In genomic region chr13:112905619-112905989, GRCh38 we compare ENCODE assay signal across 11 cellular contexts.
A peak's percentile ranks its signal among the peaks of the same experiment; 100 is the strongest.
DNase-seq lines count a peak whose midpoint lies in the region; ATAC-seq and TF ChIP-seq lines count a peak whose summit lies in the region.
"Had no signal": no experiment of that assay in that cellular context is flagged by ENCODE, and none has a peak within 500 bp of the region (broad histone marks: within the 10 kb centered on the region; RNA-seq: fewer than 3 reads in every experiment).

No MANE protein-coding gene starts in this region.

- H3K27me3 ChIP-seq in breast epithelium, result no peaks in the 10 kb centered on the region
- no peaks in the 10 kb centered on the region for H3K27me3 ChIP-seq in mammary epithelial cell (ENCODE audit: insufficient read depth, low read length)
- H3K27me3 ChIP-seq in suprapubic skin, result peaks cover 18% of the 10 kb centered on the region

- H3K4me1 ChIP-seq in breast epithelium, result peaks cover 4 to 23% of the 10 kb centered on the region in 2 donors
- no peaks in the 10 kb centered on the region for H3K4me1 ChIP-seq in mammary epithelial cell (ENCODE audit: insufficient read depth, low read length)
- no peaks in the 10 kb centered on the region for H3K4me1 ChIP-seq in suprapubic skin
- H3K4me1 ChIP-seq: A549 had no signal

- DNase-seq in breast epithelium (ENCODE audit: low spot score in 2 of 2) (no peak), mammary epithelial cell (no peak), WTC11 (ENCODE audit: low spot score) (no peak), suprapubic skin (ENCODE audit: low spot score in 2 of 2) (no peak), NCI-H2029 (lab: John Stamatoyannopoulos, UW) (no peak)
- no peak for DNase-seq in stimulated activated effector memory CD8-positive, alpha-beta T cell treated with anti-CD3 and anti-CD28 coated beads, Interleukin-12 subunit alpha, Interleukin-12 subunit beta, amount 100 ng/mL, for 72 hours (ENCODE audit: low spot score in 2 of 2)
- no peak for DNase-seq in natural killer cell treated with Interleukin-12 subunit alpha and Interleukin-12 subunit beta and Interleukin-15 and Interleukin-18, amount 100 ng/mL, for 72 hours (ENCODE audit: low spot score)

- H3K9me3 Mint-ChIP-seq in WTC11 (peaks cover 14% of the 10 kb centered on the region), nephron (peaks cover 4% of the 10 kb centered on the region)
- H3K9me3 Mint-ChIP-seq in stimulated activated effector memory CD8-positive, alpha-beta T cell treated with anti-CD3 and anti-CD28 coated beads, Interleukin-12 subunit alpha, Interleukin-12 subunit beta, amount 100 ng/mL, for 72 hours, result peaks cover 5% of the 10 kb centered on the region
- H3K9me3 Mint-ChIP-seq in natural killer cell treated with Interleukin-12 subunit alpha and Interleukin-12 subunit beta and Interleukin-15 and Interleukin-18, amount 100 ng/mL, for 72 hours, result peaks cover 3% of the 10 kb centered on the region

- dilution Hi-C loops in mammary epithelial cell (cut with HindIII; ENCODE audit: low sequenced_read_pairs), result no loop called here

- no peak overlapping the region for H3K4me2 ChIP-seq in mammary epithelial cell (ENCODE audit: insufficient read depth, low read depth, low read length)
- H3K4me2 ChIP-seq: A549; BLaER1 treated with 17β-estradiol and CSF1 and Interleukin-3, amounts not matched to agents 10 nM and 100 nM had no signal

- H3K27ac ChIP-seq in breast epithelium, result peak overlapping the region; percentile 58 to 67
- H3K27ac ChIP-seq in mammary epithelial cell (ENCODE audit: insufficient read depth, low read depth, low read length), result no peak overlapping the region
- H3K27ac ChIP-seq in suprapubic skin, result peak overlapping the region; percentile 13
- H3K27ac ChIP-seq: A549; BLaER1 treated with 17β-estradiol and CSF1 and Interleukin-3, amounts not matched to agents 10 nM and 100 nM had no signal

- intact Hi-C loops in breast epithelium (cut with DNase I; ENCODE audit: low total_unique reads), result no loop called here
- intact Hi-C loops in mammary epithelial cell (cut with micrococcal nuclease), result no loop called here

- no peak for ATAC-seq in WTC11
- no peak for ATAC-seq in stimulated activated effector memory CD8-positive, alpha-beta T cell treated with anti-CD3 and anti-CD28 coated beads, Interleukin-12 subunit alpha, Interleukin-12 subunit beta, amount 100 ng/mL, for 72 hours
- ATAC-seq in natural killer cell treated with Interleukin-12 subunit alpha and Interleukin-12 subunit beta and Interleukin-15 and Interleukin-18, amount 100 ng/mL, for 72 hours, result no peak
- ATAC-seq: A549, K562 had no signal

- no peaks in the 10 kb centered on the region for H4K20me1 ChIP-seq in mammary epithelial cell (ENCODE audit: insufficient read depth, low read length)

- no peak for TF ChIP-seq POLR2A in breast epithelium (IDR thresholded peaks at IDR 0.05)
- no peak for TF ChIP-seq POLR2A in suprapubic skin (IDR thresholded peaks at IDR 0.05)

- H2AFZ ChIP-seq in mammary epithelial cell (ENCODE audit: low read depth, low read length), result no peak overlapping the region

- no peak for TF ChIP-seq EP300 in suprapubic skin (IDR thresholded peaks at IDR 0.05)

- TF ChIP-seq CTCF in breast epithelium (IDR thresholded peaks at IDR 0.05) (no peak), mammary epithelial cell (conservative IDR thresholded peaks at IDR 0.05 in 1 of 2, IDR thresholded peaks at IDR 0.05 in 1 of 2; ENCODE audit: extremely low read depth in 1 of 2, insufficient read depth in 1 of 2, low read depth in 1 of 2, low read length in 2 of 2) (no peak), WTC11 (IDR thresholded peaks at IDR 0.05) (no peak), nephron (IDR thresholded peaks at IDR 0.05; ENCODE audit: unreplicated experiment in 3 of 3) (no peak), suprapubic skin (IDR thresholded peaks at IDR 0.05) (no peak)

- no peaks in the 10 kb centered on the region for H3K36me3 ChIP-seq in breast epithelium
- H3K36me3 ChIP-seq in mammary epithelial cell (ENCODE audit: insufficient read depth, low read length), result no peaks in the 10 kb centered on the region
- H3K36me3 ChIP-seq in suprapubic skin, result no peaks in the 10 kb centered on the region

- H3K36me3 Mint-ChIP-seq in WTC11 (peaks cover 44% of the 10 kb centered on the region), nephron (ENCODE audit: low read depth) (peaks cover 39% of the 10 kb centered on the region)
- no peaks in the 10 kb centered on the region for H3K36me3 Mint-ChIP-seq in stimulated activated effector memory CD8-positive, alpha-beta T cell treated with anti-CD3 and anti-CD28 coated beads, Interleukin-12 subunit alpha, Interleukin-12 subunit beta, amount 100 ng/mL, for 72 hours
- H3K36me3 Mint-ChIP-seq in natural killer cell treated with Interleukin-12 subunit alpha and Interleukin-12 subunit beta and Interleukin-15 and Interleukin-18, amount 100 ng/mL, for 72 hours, result no peaks in the 10 kb centered on the region

- 90% methylated on average over 5 of the region's 5 CpGs for WGBS in mammary epithelial cell (ENCODE audit: low coverage, missing lambda C conversion rate)
- WGBS in suprapubic skin, result 93% methylated on average over 5 of the region's 5 CpGs

- H3K9ac ChIP-seq in mammary epithelial cell (ENCODE audit: insufficient read depth, low read length), result no peak overlapping the region
- H3K9ac ChIP-seq: BLaER1 treated with 17β-estradiol and CSF1 and Interleukin-3, amounts not matched to agents 10 nM and 100 nM had no signal

- POLR2A ChIA-PET in WTC11 (lab: Charles Lee), result interaction anchor here (1.1 to 1.2 kb wide), 3 partner anchors 9 to 13 kb away, joined by 3 to 4 read pairs (median 3); no protein-coding TSS in a partner anchor

- H3K4me1 Mint-ChIP-seq in WTC11 (peaks cover 77% of the 10 kb centered on the region), nephron (peaks cover 14% of the 10 kb centered on the region)
- no peaks in the 10 kb centered on the region for H3K4me1 Mint-ChIP-seq in stimulated activated effector memory CD8-positive, alpha-beta T cell treated with anti-CD3 and anti-CD28 coated beads, Interleukin-12 subunit alpha, Interleukin-12 subunit beta, amount 100 ng/mL, for 72 hours
- no peaks in the 10 kb centered on the region for H3K4me1 Mint-ChIP-seq in natural killer cell treated with Interleukin-12 subunit alpha and Interleukin-12 subunit beta and Interleukin-15 and Interleukin-18, amount 100 ng/mL, for 72 hours (ENCODE audit: low read depth in 2 of 2)

- H3K9me3 ChIP-seq in breast epithelium, result peaks cover 0 to 10% of the 10 kb centered on the region in 2 donors
- H3K9me3 ChIP-seq in mammary epithelial cell (replicated peaks; ENCODE audit: insufficient read depth, low read length), result no peaks in the 10 kb centered on the region
- no peaks in the 10 kb centered on the region for H3K9me3 ChIP-seq in suprapubic skin
- H3K9me3 ChIP-seq: A549 had no signal

- no peaks in the 10 kb centered on the region for H3K79me2 ChIP-seq in mammary epithelial cell (ENCODE audit: insufficient read depth, low read length)

- in situ Hi-C loops in mammary epithelial cell (cut with MboI; ENCODE audit: low sequenced_read_pairs in 2 of 2), result no loop called here

- H3K27me3 Mint-ChIP-seq in WTC11 (ENCODE audit: low read depth), result no peaks in the 10 kb centered on the region; the same call in 1 of the 2 replicates
- H3K27me3 Mint-ChIP-seq in nephron (ENCODE audit: low read depth), result peaks cover 57% of the 10 kb centered on the region
- H3K27me3 Mint-ChIP-seq in natural killer cell treated with Interleukin-12 subunit alpha and Interleukin-12 subunit beta and Interleukin-15 and Interleukin-18, amount 100 ng/mL, for 72 hours, result peaks cover 0 to 4% of the 10 kb centered on the region in 2 donors

- H3K4me3 ChIP-seq in breast epithelium, result no peak overlapping the region
- H3K4me3 ChIP-seq in mammary epithelial cell (replicated peaks in 1 of 3; ENCODE audit: insufficient read depth in 1 of 3, low read depth in 2 of 3, low read length in 3 of 3), result no peak overlapping the region
- no peak overlapping the region for H3K4me3 ChIP-seq in suprapubic skin
- H3K4me3 ChIP-seq: A549; BLaER1 treated with 17β-estradiol and CSF1 and Interleukin-3, amounts not matched to agents 10 nM and 100 nM; K562 had no signal

- peak overlapping the region; percentile 97 for H3K27ac Mint-ChIP-seq in WTC11
- H3K27ac Mint-ChIP-seq in nephron, result peak overlapping the region in 2 of 3 experiments; percentile 33 to 43
- no peak overlapping the region for H3K27ac Mint-ChIP-seq in stimulated activated effector memory CD8-positive, alpha-beta T cell treated with anti-CD3 and anti-CD28 coated beads, Interleukin-12 subunit alpha, Interleukin-12 subunit beta, amount 100 ng/mL, for 72 hours
- no peak overlapping the region for H3K27ac Mint-ChIP-seq in natural killer cell treated with Interleukin-12 subunit alpha and Interleukin-12 subunit beta and Interleukin-15 and Interleukin-18, amount 100 ng/mL, for 72 hours

- CTCF ChIA-PET in mammary epithelial cell (lab: Charles Lee; ENCODE audit: low non-redundant PET) (interaction anchor here (0.9 kb wide), 1 partner anchor 26 kb away, joined by 3 read pairs; no protein-coding TSS in a partner anchor), WTC11 (lab: Charles Lee) (interaction anchor here (0.9 to 1.5 kb wide), 5 partner anchors 9 to 124 kb away, joined by 3 to 11 read pairs (median 7); no protein-coding TSS in a partner anchor)

- no TSS peak for BruUV-seq in mammary epithelial cell (replicated peaks; lab: Mats Ljungman, UMichigan)

- 0 out of 2 replicates have a peak overlapping the region, but pooled peaks have one; percentile 7 for H3K4me3 Mint-ChIP-seq in WTC11
- H3K4me3 Mint-ChIP-seq in nephron, result no peak overlapping the region
- no peak overlapping the region for H3K4me3 Mint-ChIP-seq in stimulated activated effector memory CD8-positive, alpha-beta T cell treated with anti-CD3 and anti-CD28 coated beads, Interleukin-12 subunit alpha, Interleukin-12 subunit beta, amount 100 ng/mL, for 72 hours
- no peak overlapping the region for H3K4me3 Mint-ChIP-seq in natural killer cell treated with Interleukin-12 subunit alpha and Interleukin-12 subunit beta and Interleukin-15 and Interleukin-18, amount 100 ng/mL, for 72 hours

TF ChIP-seq in WTC11, 78 proteins besides CTCF, POLR2A, EP300 and RAD21:
- no peak for TF ChIP-seq ZNF317 (CRISPR knock-in tag; IDR thresholded peaks at IDR 0.05; ENCODE audit: borderline replicate concordance, low read depth)
- no peak for TF ChIP-seq MYBL2 (CRISPR knock-in tag; IDR thresholded peaks at IDR 0.05)
TF ChIP-seq in WTC11: peak in this region for 0.

Comparison
In these comparisons a context has a peak if more than half of its experiments do, and no peak if none do; other contexts are left out.
1. H3K27ac Mint-ChIP-seq: peak in WTC11 (single experiment) and nephron (2 of 3); none in stimulated activated effector memory CD8-positive, alpha-beta T cell treated with anti-CD3 and anti-CD28 coated beads, Interleukin-12 subunit alpha, Interleukin-12 subunit beta, amount 100 ng/mL, for 72 hours (single experiment) and natural killer cell treated with Interleukin-12 subunit alpha and Interleukin-12 subunit beta and Interleukin-15 and Interleukin-18, amount 100 ng/mL, for 72 hours (0 of 2).